16 cellular contexts compared by ENCODE assay signal in the genomic region with DNA sequence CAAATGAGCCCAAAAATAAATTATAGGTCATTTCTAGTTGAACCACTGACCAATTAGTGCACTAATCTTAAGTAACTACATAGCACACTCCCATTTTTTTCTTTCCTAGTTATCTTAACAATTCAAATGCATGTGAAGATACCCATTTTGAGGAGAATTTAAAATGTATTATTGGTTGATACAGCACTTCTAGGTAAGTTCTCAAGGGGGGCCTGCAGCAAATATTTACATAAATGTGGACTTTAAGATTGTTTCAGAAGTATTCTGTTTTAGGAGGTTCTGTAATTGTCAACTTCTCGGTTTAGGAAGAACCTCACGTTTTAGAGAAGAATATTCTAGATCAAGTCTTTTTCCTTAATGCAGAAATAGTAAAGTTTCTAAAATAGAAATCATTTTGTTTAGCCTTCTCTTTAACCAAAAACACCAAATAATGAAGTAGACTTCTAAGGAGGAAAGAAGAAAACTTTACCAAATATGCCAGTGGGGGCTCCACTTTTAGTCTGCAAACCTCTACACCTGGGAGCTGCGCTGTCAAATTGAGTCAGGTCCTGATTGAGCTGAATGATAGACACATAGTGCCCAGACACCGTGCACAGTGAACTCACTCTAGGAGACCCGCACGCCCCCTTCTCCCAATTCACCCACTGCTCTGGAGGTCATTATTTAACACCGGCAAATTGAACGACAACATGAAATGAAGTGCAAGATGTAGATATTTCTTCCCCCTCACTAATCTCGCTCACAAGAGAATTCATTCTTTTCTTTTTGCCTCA.
DNase-seq lines count a peak whose midpoint lies in the region; TF ChIP-seq lines count a peak whose summit lies in the region.
"Had no signal": no experiment of that assay in that cellular context is flagged by ENCODE, and none has a peak within 500 bp of the region (broad histone marks: within the 10 kb centered on the region; RNA-seq: fewer than 3 reads in every experiment).

No MANE protein-coding gene starts in this region.

- DNase-seq in activated T-cell treated with anti-CD3 and anti-CD28 coated beads, Interleukin-2, amount 50 U/mL, for 24 hours = no peak
- no peak for DNase-seq in activated T-cell treated with anti-CD3 and anti-CD28 coated beads, Interleukin-2, amount 50 U/mL, for 1 hour
- DNase-seq in esophagus muscularis mucosa (ENCODE audit: extremely low spot score) (peak; percentile 70), NCI-H69 (lab: John Stamatoyannopoulos, UW) (no peak), HuH-7.5 (ENCODE audit: low spot score) (no peak), suprapubic skin (ENCODE audit: low spot score in 2 of 2) (no peak)
- no peak for DNase-seq in activated CD4-positive, alpha-beta memory T cell treated with anti-CD3 and anti-CD28 coated beads for 36 hours
- DNase-seq: CD4-positive, alpha-beta memory T cell; COR-L47; DMS153; DMS79 treated with DMSO at 0.1 percent for 48 hours; EL; GOT3; H9 had no signal

- no peak for TF ChIP-seq POLR2A in esophagus muscularis mucosa (IDR thresholded peaks at IDR 0.05; ENCODE audit: low read depth)
- no peak for TF ChIP-seq POLR2A in suprapubic skin (IDR thresholded peaks at IDR 0.05)

- 72% methylated on average over 9 of the region's 9 CpGs for WGBS in esophagus muscularis mucosa
- 63% methylated on average over 9 of the region's 9 CpGs for WGBS in suprapubic skin

- peaks cover 0 to 6% (median 0%) of the 10 kb centered on the region in 4 donors for H3K27me3 ChIP-seq in esophagus muscularis mucosa
- no peaks in the 10 kb centered on the region for H3K27me3 ChIP-seq in suprapubic skin

- no peaks in the 10 kb centered on the region for H3K27me3 Mint-ChIP-seq in activated T-cell treated with anti-CD3 and anti-CD28 coated beads, Interleukin-2, amount 50 U/mL, for 24 hours
- no peaks in the 10 kb centered on the region for H3K27me3 Mint-ChIP-seq in activated CD4-positive, alpha-beta memory T cell treated with anti-CD3 and anti-CD28 coated beads for 36 hours
- H3K27me3 Mint-ChIP-seq: CD4-positive, alpha-beta memory T cell had no signal

- TF ChIP-seq CTCF in esophagus muscularis mucosa (IDR thresholded peaks at IDR 0.05) (no peak), suprapubic skin (IDR thresholded peaks at IDR 0.05) (no peak)

- H3K36me3 Mint-ChIP-seq in activated T-cell treated with anti-CD3 and anti-CD28 coated beads, Interleukin-2, amount 50 U/mL, for 24 hours (ENCODE audit: low read depth) = peaks cover 1% of the 10 kb centered on the region
- peaks cover 2% of the 10 kb centered on the region for H3K36me3 Mint-ChIP-seq in activated CD4-positive, alpha-beta memory T cell treated with anti-CD3 and anti-CD28 coated beads for 36 hours

- no peak overlapping the region for H3K4me3 ChIP-seq in esophagus muscularis mucosa
- no peak overlapping the region for H3K4me3 ChIP-seq in suprapubic skin

- peak overlapping the region; percentile 38 for H3K27ac Mint-ChIP-seq in activated T-cell treated with anti-CD3 and anti-CD28 coated beads, Interleukin-2, amount 50 U/mL, for 24 hours
- no peak overlapping the region for H3K27ac Mint-ChIP-seq in activated CD4-positive, alpha-beta memory T cell treated with anti-CD3 and anti-CD28 coated beads for 36 hours
- H3K27ac Mint-ChIP-seq: H9 had no signal

- POLR2A ChIA-PET in activated CD4-positive, alpha-beta memory T cell treated with anti-CD3 and anti-CD28 coated beads for 36 hours (lab: Charles Lee) = no interaction called here

- no peak for TF ChIP-seq EP300 in esophagus muscularis mucosa (IDR thresholded peaks at IDR 0.05)
- TF ChIP-seq EP300 in suprapubic skin (IDR thresholded peaks at IDR 0.05) = no peak

- CTCF ChIA-PET in activated CD4-positive, alpha-beta memory T cell treated with anti-CD3 and anti-CD28 coated beads for 36 hours (lab: Charles Lee) = interaction anchor here (2.0 kb wide), 1 partner anchor 147 kb away, joined by 4 read pairs; no protein-coding TSS in a partner anchor

- H3K9me3 Mint-ChIP-seq in activated T-cell treated with anti-CD3 and anti-CD28 coated beads, Interleukin-2, amount 50 U/mL, for 24 hours = no peaks in the 10 kb centered on the region
- no peaks in the 10 kb centered on the region for H3K9me3 Mint-ChIP-seq in activated CD4-positive, alpha-beta memory T cell treated with anti-CD3 and anti-CD28 coated beads for 36 hours
- H3K9me3 Mint-ChIP-seq: CD4-positive, alpha-beta memory T cell; H9 had no signal

- intact Hi-C loops in esophagus muscularis mucosa (cut with DNase I) = no loop called here
- intact Hi-C loops in activated CD4-positive, alpha-beta memory T cell treated with anti-CD3 and anti-CD28 coated beads for 36 hours (cut with micrococcal nuclease) = no loop called here

- H3K36me3 ChIP-seq in KOPT-K1 (ENCODE audit: insufficient read depth, low read length) (peaks cover 17% of the 10 kb centered on the region), esophagus muscularis mucosa (no peaks in the 10 kb centered on the region), suprapubic skin (no peaks in the 10 kb centered on the region)

- peak overlapping the region; percentile 1 for H3K27ac ChIP-seq in KOPT-K1 (ENCODE audit: low read depth, low read length, poor library complexity, severe bottlenecking)
- no peak overlapping the region for H3K27ac ChIP-seq in esophagus muscularis mucosa (replicated peaks in 1 of 4)
- no peak overlapping the region for H3K27ac ChIP-seq in suprapubic skin
- H3K27ac ChIP-seq: 22Rv1 had no signal

- no peak overlapping the region for H3K4me3 Mint-ChIP-seq in activated T-cell treated with anti-CD3 and anti-CD28 coated beads, Interleukin-2, amount 50 U/mL, for 24 hours
- H3K4me3 Mint-ChIP-seq in activated CD4-positive, alpha-beta memory T cell treated with anti-CD3 and anti-CD28 coated beads for 36 hours = no peak overlapping the region
- H3K4me3 Mint-ChIP-seq: H9 had no signal

- H3K4me1 Mint-ChIP-seq in activated T-cell treated with anti-CD3 and anti-CD28 coated beads, Interleukin-2, amount 50 U/mL, for 24 hours (ENCODE audit: low read depth) = peaks cover 68% of the 10 kb centered on the region
- H3K4me1 Mint-ChIP-seq in activated CD4-positive, alpha-beta memory T cell treated with anti-CD3 and anti-CD28 coated beads for 36 hours (ENCODE audit: low read depth) = peaks cover 54% of the 10 kb centered on the region

- H3K4me1 ChIP-seq in esophagus muscularis mucosa = no peaks in the 10 kb centered on the region
- no peaks in the 10 kb centered on the region for H3K4me1 ChIP-seq in suprapubic skin

- H3K9me3 ChIP-seq in KOPT-K1 (ENCODE audit: insufficient read depth, low read length, poor library complexity, severe bottlenecking) (peaks cover 1% of the 10 kb centered on the region), esophagus muscularis mucosa (no peaks in the 10 kb centered on the region), suprapubic skin (no peaks in the 10 kb centered on the region)
